Comparison of ENCODE assay signal across 22 cellular contexts in the genomic region with DNA sequence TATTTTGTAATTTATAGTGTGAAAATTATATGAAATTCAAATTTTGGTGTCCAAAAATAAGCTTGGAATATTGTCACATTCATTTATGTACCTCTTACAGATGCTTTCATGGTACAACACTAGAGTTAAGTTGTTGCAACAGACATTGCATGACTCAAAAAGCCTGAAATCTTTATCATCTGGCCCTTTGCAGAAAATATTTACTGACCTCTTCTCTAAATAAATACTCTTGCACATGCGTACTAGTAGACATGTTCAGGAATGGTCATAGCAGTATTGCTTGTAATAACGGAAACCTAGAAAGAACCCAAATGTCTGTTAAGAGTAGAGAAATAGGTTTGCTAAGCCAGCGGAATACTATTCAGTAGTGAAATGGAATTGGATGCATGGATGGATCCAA.
"Had no signal": no experiment of that assay in that cellular context is flagged by ENCODE, and none has a peak within 500 bp of the region (broad histone marks: within the 10 kb centered on the region; RNA-seq: fewer than 3 reads in every experiment).

No MANE protein-coding gene starts in this region.

- H3K4me1 ChIP-seq: parathyroid adenoma, upper lobe of right lung had no signal

- H3K79me2 ChIP-seq: parathyroid adenoma had no signal

- H2AFZ ChIP-seq: parathyroid adenoma had no signal

- DNase-seq: activated CD4-positive, alpha-beta T cell treated with anti-CD3 and anti-CD28 coated beads, Interleukin-2, amount 10 ng/mL, durations not matched to agents 7 days and 5 days; activated CD8-positive, alpha-beta T cell treated with anti-CD3 and anti-CD28 coated beads, Interleukin-2, amount 10 ng/mL, durations not matched to agents 7 days and 5 days; activated naive CD4-positive, alpha-beta T cell treated with Interleukin-2 at 50 U/mL for 16 hours; activated naive CD8-positive, alpha-beta T cell treated with anti-CD3 and anti-CD28 coated beads, Interleukin-2, amount 10 ng/mL, durations not matched to agents 7 days and 5 days; activated T-cell treated with anti-CD3 and anti-CD28 coated beads, Interleukin-2, amount 50 U/mL, for 24 hours; anterior cingulate cortex; caudate nucleus; hypothalamus; kidney; stimulated activated CD4-positive, alpha-beta T cell treated with anti-CD3 and anti-CD28 coated beads, Interleukin-4, amount 100 ng/mL, for 4 hours; T-helper 1 cell; T-helper 9 cell; upper lobe of right lung had no signal

- H3K27me3 ChIP-seq: neutrophil, upper lobe of right lung had no signal

- H3K9ac ChIP-seq: parathyroid adenoma had no signal

- ATAC-seq: activated CD8-positive, alpha-beta T cell treated with anti-CD3 and anti-CD28 coated beads, Interleukin-2, amount 10 ng/mL, durations not matched to agents 7 days and 5 days; left lobe of liver; natural killer cell treated with Interleukin-12 subunit alpha and Interleukin-12 subunit beta and Interleukin-15 and Interleukin-18, amount 100 ng/mL, for 72 hours; sciatic nerve; stimulated activated memory B cell treated with anti-CD40 and anti-IgM and Interleukin-4, amounts not matched to agents 10 μg/mL and 1 μg/mL and 100 μg/mL, for 72 hours; upper lobe of right lung had no signal

- H3K27ac ChIP-seq: coronary artery, neutrophil, parathyroid adenoma, thoracic aorta, upper lobe of right lung had no signal

- H3K36me3 ChIP-seq: neutrophil, thoracic aorta, upper lobe of right lung had no signal

- H3K4me3 ChIP-seq: coronary artery, lung, thoracic aorta, upper lobe of right lung had no signal

- H3K9me3 ChIP-seq: neutrophil, thoracic aorta, upper lobe of right lung had no signal
